ENCODE assay signal across 18 cellular contexts in the genomic region with DNA sequence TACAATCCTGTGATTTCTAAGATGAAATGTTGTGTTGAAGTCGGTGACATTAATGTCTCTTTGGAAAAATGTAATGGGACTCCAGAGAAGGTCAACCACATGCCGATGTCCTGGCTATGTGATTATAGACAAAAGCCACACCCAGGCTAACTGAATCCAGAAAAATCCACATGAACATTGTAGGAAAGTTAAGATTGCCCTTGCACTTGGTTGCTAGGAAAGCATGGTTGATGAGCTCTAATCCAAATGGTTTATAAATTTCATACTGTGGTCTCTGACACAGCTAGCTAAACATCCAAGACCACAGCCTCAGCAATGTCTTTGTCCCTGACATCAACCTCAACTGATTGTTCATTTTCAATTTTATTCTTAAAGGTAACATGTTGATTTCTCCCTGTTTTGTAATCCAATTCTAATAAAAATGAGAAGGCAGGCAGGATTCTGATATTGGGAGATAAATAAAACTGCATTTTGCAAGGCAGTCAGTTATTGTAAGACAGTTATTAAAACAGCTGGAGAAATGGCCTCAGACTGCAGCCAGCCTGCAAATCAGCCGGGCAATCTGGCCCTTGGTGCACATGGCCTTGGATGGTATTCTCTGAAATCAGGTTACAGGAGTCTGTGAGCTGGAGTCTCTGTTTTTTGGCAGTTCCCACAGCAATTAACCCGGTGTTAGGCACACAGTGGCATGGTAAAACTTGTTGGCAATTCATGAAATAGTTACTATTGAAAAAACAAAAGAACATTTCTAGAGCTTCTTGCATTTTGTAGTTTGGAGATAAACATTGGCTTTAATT.
DNase-seq lines count a peak whose midpoint lies in the region; ATAC-seq and TF ChIP-seq lines count a peak whose summit lies in the region.
"Had no signal": no experiment of that assay in that cellular context is flagged by ENCODE, and none has a peak within 500 bp of the region (broad histone marks: within the 10 kb centered on the region; RNA-seq: fewer than 3 reads in every experiment).

No MANE protein-coding gene starts in this region.

- no TSS peak for BruUV-seq in A673 (replicated peaks; lab: Mats Ljungman, UMichigan)

- H3K27me3 ChIP-seq in A673 (replicated peaks; ENCODE audit: insufficient read depth, low read depth, low read length, poor library complexity): no peaks in the 10 kb centered on the region
- H3K27me3 ChIP-seq: upper lobe of left lung had no signal

- no peak overlapping the region for H3K4me3 Mint-ChIP-seq in mesothelial cell of epicardium
- H3K4me3 Mint-ChIP-seq: activated CD4-positive, alpha-beta T cell treated with anti-CD3 and anti-CD28 coated beads, Interleukin-2, amount 10 ng/mL, durations not matched to agents 7 days and 5 days; activated naive CD8-positive, alpha-beta T cell; stimulated activated naive B cell treated with anti-CD40 and anti-IgM and Interleukin-4, amounts not matched to agents 10 μg/mL and 1 μg/mL and 100 μg/mL, for 72 hours had no signal

- no peak for DNase-seq in A673 (ENCODE audit: low spot score)
- peak; percentile 32 for DNase-seq in HCEC 1CT
- DNase-seq in astrocyte of the hippocampus (ENCODE audit: low read depth, low spot score): peak; percentile 80
- DNase-seq in mesothelial cell of epicardium (ENCODE audit: low spot score in 2 of 2, unreplicated experiment in 2 of 2): no peak
- no peak for DNase-seq in ecto neural progenitor cell (ENCODE audit: low spot score)
- no peak for DNase-seq in activated CD4-positive, CD25-positive, alpha-beta regulatory T cell treated with anti-CD3 and anti-CD28 coated beads, Interleukin-2, amount 50 U/mL, for 72 hours
- DNase-seq: activated CD4-positive, alpha-beta T cell treated with anti-CD3 and anti-CD28 coated beads, Interleukin-2, amount 10 ng/mL, durations not matched to agents 7 days and 5 days; GDM1; mesendoderm; NCI-H1436; stimulated activated naive B cell treated with anti-CD40 and anti-IgM and Interleukin-4, amounts not matched to agents 10 μg/mL and 1 μg/mL and 100 μg/mL, for 72 hours; upper lobe of left lung had no signal

- no peak for ATAC-seq in GM21786 (IDR thresholded peaks at IDR 0.05; ENCODE audit: unreplicated experiment)
- no peak for ATAC-seq in GM18517 (IDR thresholded peaks at IDR 0.05; ENCODE audit: unreplicated experiment)
- ATAC-seq: Right ventricle myocardium inferior; stimulated activated naive B cell treated with anti-CD40 and anti-IgM and Interleukin-4, amounts not matched to agents 10 μg/mL and 1 μg/mL and 100 μg/mL, for 72 hours had no signal

- intact Hi-C loops in A673 (cut with micrococcal nuclease; ENCODE audit: unreplicated experiment): no loop called here

- H3K4me1 Mint-ChIP-seq in mesothelial cell of epicardium: peaks cover 57% of the 10 kb centered on the region

- H3K4me3 ChIP-seq in A673 (ENCODE audit: low read depth, low read length, poor library complexity, severe bottlenecking): no peak overlapping the region
- H3K4me3 ChIP-seq: upper lobe of left lung had no signal

- H3K9me3 ChIP-seq in A673 (ENCODE audit: low read depth, low read length, poor library complexity, severe bottlenecking): no peaks in the 10 kb centered on the region
- H3K9me3 ChIP-seq: upper lobe of left lung had no signal

- no peaks in the 10 kb centered on the region for H3K27me3 Mint-ChIP-seq in mesothelial cell of epicardium (ENCODE audit: low read depth)
- H3K27me3 Mint-ChIP-seq: activated CD4-positive, alpha-beta T cell treated with anti-CD3 and anti-CD28 coated beads, Interleukin-2, amount 10 ng/mL, durations not matched to agents 7 days and 5 days had no signal

- no peaks in the 10 kb centered on the region for H3K36me3 ChIP-seq in A673 (ENCODE audit: insufficient read depth, low read length, poor library complexity, severe bottlenecking)

- no peaks in the 10 kb centered on the region for H3K9me3 Mint-ChIP-seq in mesothelial cell of epicardium
- H3K9me3 Mint-ChIP-seq: activated CD4-positive, alpha-beta T cell treated with anti-CD3 and anti-CD28 coated beads, Interleukin-2, amount 10 ng/mL, durations not matched to agents 7 days and 5 days; stimulated activated naive B cell treated with anti-CD40 and anti-IgM and Interleukin-4, amounts not matched to agents 10 μg/mL and 1 μg/mL and 100 μg/mL, for 72 hours had no signal

- peak overlapping the region; percentile 19 for H3K27ac Mint-ChIP-seq in mesothelial cell of epicardium
- H3K27ac Mint-ChIP-seq: activated CD4-positive, alpha-beta T cell treated with anti-CD3 and anti-CD28 coated beads, Interleukin-2, amount 10 ng/mL, durations not matched to agents 7 days and 5 days; activated naive CD8-positive, alpha-beta T cell; stimulated activated naive B cell treated with anti-CD40 and anti-IgM and Interleukin-4, amounts not matched to agents 10 μg/mL and 1 μg/mL and 100 μg/mL, for 72 hours had no signal

- no peaks in the 10 kb centered on the region for H3K36me3 Mint-ChIP-seq in mesothelial cell of epicardium
- H3K36me3 Mint-ChIP-seq: activated naive CD8-positive, alpha-beta T cell; stimulated activated naive B cell treated with anti-CD40 and anti-IgM and Interleukin-4, amounts not matched to agents 10 μg/mL and 1 μg/mL and 100 μg/mL, for 72 hours had no signal

- peak overlapping the region; percentile 86 for H3K27ac ChIP-seq in A673 (ENCODE audit: low read depth, low read length, poor library complexity, severe bottlenecking)
- H3K27ac ChIP-seq: HL-60, KMS-11 had no signal

- peaks cover 94% of the 10 kb centered on the region for H3K4me1 ChIP-seq in A673 (ENCODE audit: insufficient read depth, low read length, poor library complexity, severe bottlenecking)

- POLR2A ChIA-PET in A673 (lab: Charles Lee; ENCODE audit: low non-redundant PET): no interaction called here

- CTCF ChIA-PET in A673 (lab: Charles Lee): no interaction called here

- TF ChIP-seq CTCF in A673 (conservative IDR thresholded peaks at IDR 0.05; ENCODE audit: low read depth, low read length): no peak
- TF ChIP-seq CTCF in mesothelial cell of epicardium (IDR thresholded peaks at IDR 0.05; ENCODE audit: unreplicated experiment): no peak

Comparison
In these comparisons a context has a peak if more than half of its experiments do, and no peak if none do; other contexts are left out.
1. DNase-seq: peak in HCEC 1CT (single experiment) and astrocyte of the hippocampus (single experiment); none in A673 (single experiment), mesothelial cell of epicardium (0 of 2), ecto neural progenitor cell (single experiment) and activated CD4-positive, CD25-positive, alpha-beta regulatory T cell treated with anti-CD3 and anti-CD28 coated beads, Interleukin-2, amount 50 U/mL, for 72 hours (single experiment).